In genomic region chr14:73612339-73613045, GRCh38 we compare ENCODE assay signal across 8 cellular contexts. TPM values are rescaled to one million over a fixed set of nuclear protein-coding genes. Genes with fewer than 3 reads are reported as not detected.
DNase-seq lines count a peak whose midpoint lies in the region; FAIRE-seq and TF ChIP-seq lines count a peak whose summit lies in the region.

Gene ACOT6, plus strand, starts transcription at chr14:73612517. Its CDS starts 55 bp downstream, at chr14:73612572.

- H3K36me3 Mint-ChIP-seq in immature natural killer cell = no peaks in the 10 kb centered on the region

- peak within 1 kb of the TSS; percentile 94 for H2AFZ ChIP-seq in mammary epithelial cell (ENCODE audit: low read depth, low read length)

- H3K4me1 ChIP-seq in ES-I3 (ENCODE audit: insufficient read depth, low read length) = no peaks in the 10 kb centered on the region
- H3K4me1 ChIP-seq in mammary epithelial cell (ENCODE audit: insufficient read depth, low read length) = peaks cover 14% of the 10 kb centered on the region
- no peaks in the 10 kb centered on the region for H3K4me1 ChIP-seq in small intestine (ENCODE audit: control insufficient read depth in 2 of 2, insufficient read depth in 1 of 2, low read depth in 1 of 2, low read length in 1 of 2)

- FAIRE-seq in small intestine (lab: Jason Lieb, UNC) = no peak

- H3K9ac ChIP-seq in ES-I3 (ENCODE audit: low read depth, low read length) (peak within 1 kb of the TSS; percentile 87), mammary epithelial cell (ENCODE audit: insufficient read depth, low read length) (no peak within 1 kb of the TSS)

- dilution Hi-C loops in mammary epithelial cell (cut with HindIII; ENCODE audit: low sequenced_read_pairs) = no loop called here

- in situ Hi-C loops in mammary epithelial cell (cut with MboI; ENCODE audit: low sequenced_read_pairs in 2 of 2) = no loop called here

- DNase-seq in H7 (peak; percentile 93), NCI-H128 (lab: John Stamatoyannopoulos, UW; ENCODE audit: unreplicated experiment) (peak; percentile 27), WERI-Rb-1 (peak; percentile 84), mammary epithelial cell (peak; percentile 67), immature natural killer cell (peak; percentile 72 to 79 (median 76)), small intestine (peak; percentile 69), NCI-H2029 treated with DMSO at 0.1 percent for 48 hours (lab: John Stamatoyannopoulos, UW) (no peak)

- H3K4me1 Mint-ChIP-seq in immature natural killer cell = peaks cover 5 to 10% of the 10 kb centered on the region in 2 donors

- intact Hi-C loops in mammary epithelial cell (cut with micrococcal nuclease) = no loop called here

- BruUV-seq in mammary epithelial cell (replicated peaks; lab: Mats Ljungman, UMichigan) = no TSS peak

- H3K4me3 ChIP-seq in H7 (ENCODE audit: insufficient read depth, low read depth, low read length) (peak within 1 kb of the TSS; percentile 63), WERI-Rb-1 (ENCODE audit: low read depth, low read length) (peak within 1 kb of the TSS; percentile 57), mammary epithelial cell (replicated peaks in 1 of 3; ENCODE audit: insufficient read depth in 1 of 3, low read depth in 2 of 3, low read length in 3 of 3) (peak within 1 kb of the TSS; percentile 46 to 58 (median 58)), small intestine (ENCODE audit: low read depth in 1 of 2, low read length in 2 of 2) (peak within 1 kb of the TSS; percentile 27 to 65)

- H3K9me3 Mint-ChIP-seq in immature natural killer cell = no peaks in the 10 kb centered on the region

- no peaks in the 10 kb centered on the region for H3K27me3 Mint-ChIP-seq in immature natural killer cell (ENCODE audit: low read depth in 3 of 3)

- H3K27ac Mint-ChIP-seq in immature natural killer cell = peak within 1 kb of the TSS; percentile 76 to 92 (median 80)

- no peaks in the 10 kb centered on the region for H4K20me1 ChIP-seq in mammary epithelial cell (ENCODE audit: insufficient read depth, low read length)

- CTCF ChIA-PET in mammary epithelial cell (lab: Charles Lee; ENCODE audit: low non-redundant PET) = interaction anchor here (0.7 kb wide), 2 partner anchors 42 to 102 kb away, joined by 4 read pairs; no protein-coding TSS in a partner anchor

- H3K79me2 ChIP-seq in mammary epithelial cell (ENCODE audit: insufficient read depth, low read length) = no peaks in the 10 kb centered on the region

- WGBS in mammary epithelial cell (ENCODE audit: low coverage, missing lambda C conversion rate) = 3% methylated on average over 25 of the region's 84 CpGs
- WGBS in small intestine, 3 donors = 0 to 1% (median 1%) methylated on average over 82 to 84 of the region's 84 CpGs

- H3K9me3 ChIP-seq in ES-I3 (ENCODE audit: control insufficient read depth, insufficient read depth, low read length) = no peaks in the 10 kb centered on the region
- no peaks in the 10 kb centered on the region for H3K9me3 ChIP-seq in WERI-Rb-1 (ENCODE audit: severe bottlenecking)
- H3K9me3 ChIP-seq in mammary epithelial cell (replicated peaks; ENCODE audit: insufficient read depth, low read length) = no peaks in the 10 kb centered on the region
- no peaks in the 10 kb centered on the region for H3K9me3 ChIP-seq in small intestine (ENCODE audit: control insufficient read depth, low read depth)

- peak within 1 kb of the TSS; percentile 85 for H3K4me2 ChIP-seq in mammary epithelial cell (ENCODE audit: insufficient read depth, low read depth, low read length)

- H3K36me3 ChIP-seq in ES-I3 (ENCODE audit: insufficient read depth, low read length) (no peaks in the 10 kb centered on the region), H7 (replicated peaks; ENCODE audit: control insufficient read depth, insufficient read depth, low read length) (no peaks in the 10 kb centered on the region), WERI-Rb-1 (no peaks in the 10 kb centered on the region), mammary epithelial cell (ENCODE audit: insufficient read depth, low read length) (no peaks in the 10 kb centered on the region), small intestine (ENCODE audit: control insufficient read depth in 2 of 2, insufficient read depth in 2 of 2, low read length in 2 of 2) (no peaks in the 10 kb centered on the region)

- H3K27ac ChIP-seq in WERI-Rb-1 = peak within 1 kb of the TSS; percentile 45
- H3K27ac ChIP-seq in mammary epithelial cell (ENCODE audit: insufficient read depth, low read depth, low read length) = no peak within 1 kb of the TSS
- H3K27ac ChIP-seq in small intestine (ENCODE audit: low read depth in 1 of 2, low read length in 1 of 2) = peak within 1 kb of the TSS; percentile 66 to 88

- H3K27me3 ChIP-seq in H7 (ENCODE audit: control insufficient read depth, insufficient read depth, low read length) = peaks cover 12% of the 10 kb centered on the region
- no peaks in the 10 kb centered on the region for H3K27me3 ChIP-seq in WERI-Rb-1 (ENCODE audit: insufficient read depth, low read depth, severe bottlenecking)
- H3K27me3 ChIP-seq in mammary epithelial cell (ENCODE audit: insufficient read depth, low read length) = no peaks in the 10 kb centered on the region
- no peaks in the 10 kb centered on the region for H3K27me3 ChIP-seq in small intestine (ENCODE audit: control insufficient read depth in 2 of 2, insufficient read depth in 2 of 2, low read length in 2 of 2)

- no peak for TF ChIP-seq CTCF in WERI-Rb-1 (IDR thresholded peaks at IDR 0.05; ENCODE audit: low read depth, low read length)
- TF ChIP-seq CTCF in mammary epithelial cell (conservative IDR thresholded peaks at IDR 0.05 in 1 of 2, IDR thresholded peaks at IDR 0.05 in 1 of 2; ENCODE audit: extremely low read depth in 1 of 2, insufficient read depth in 1 of 2, low read depth in 1 of 2, low read length in 2 of 2) = no peak

- peak within 1 kb of the TSS; percentile 82 to 93 (median 90) for H3K4me3 Mint-ChIP-seq in immature natural killer cell

RNA-seq across cellular contexts. Expression of gene ACOT6, which starts in this region (rescaled TPM):
- total RNA-seq in H7 (2014; rRNA removed; shearing (Covaris generic)) = not detected in 2 replicates
- not detected for total RNA-seq in mammary epithelial cell
- polyA plus RNA-seq in mammary epithelial cell (not detected), immature natural killer cell (under 1 TPM in 1 of 3 donors, not detected in 2; 0.19 TPM), small intestine (under 1 TPM in 1 of 3 donors, not detected in 2; 0.54 TPM)
- polyA minus RNA-seq in mammary epithelial cell = not detected

Comparison
In these comparisons a context has a peak if more than half of its experiments do, and no peak if none do; other contexts are left out.
1. Peak in DNase-seq and H3K4me3 ChIP-seq in H7; RNA of the gene not detected or under 1 TPM.
2. Peak in DNase-seq, H3K4me3 ChIP-seq and H3K4me2 ChIP-seq in mammary epithelial cell; RNA of the gene not detected or under 1 TPM.
3. Peak in DNase-seq in immature natural killer cell; RNA of the gene not detected or under 1 TPM.
4. Peak in DNase-seq, H3K4me3 ChIP-seq and H3K27ac ChIP-seq in small intestine; RNA of the gene not detected or under 1 TPM.